In the genomic region with DNA sequence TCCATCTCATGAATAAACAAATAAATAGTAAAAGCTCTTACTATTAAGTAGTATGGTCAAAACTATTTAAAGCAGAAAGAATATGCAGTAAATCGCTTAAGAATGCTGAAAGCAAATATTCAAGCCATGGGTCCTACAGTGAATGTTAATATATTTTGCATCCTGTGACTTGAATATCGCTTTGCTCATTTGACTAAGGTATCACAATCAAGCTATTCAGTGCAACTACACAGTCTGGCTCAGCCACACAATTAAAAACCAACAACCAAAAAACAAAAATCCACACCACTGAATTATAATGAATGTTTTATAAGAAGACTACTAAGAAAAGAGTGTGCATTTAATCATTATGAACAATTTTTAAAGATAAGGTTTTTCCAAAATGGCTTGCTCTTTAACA, we compare ENCODE assay signal across 15 cellular contexts. TPM values are rescaled to one million over a fixed set of nuclear protein-coding genes. Genes with fewer than 3 reads are reported as not detected.
DNase-seq lines count a peak whose midpoint lies in the region; ATAC-seq and TF ChIP-seq lines count a peak whose summit lies in the region.
"Had no signal": no experiment of that assay in that cellular context is flagged by ENCODE, and none has a peak within 500 bp of the region (broad histone marks: within the 10 kb centered on the region; RNA-seq: fewer than 3 reads in every experiment).

No MANE protein-coding gene starts in this region.

- H3K9me3 Mint-ChIP-seq in chondrocyte (ENCODE audit: low read depth), result no peaks in the 10 kb centered on the region
- H3K9me3 Mint-ChIP-seq: CD8-positive, alpha-beta memory T cell had no signal

- no peak for TF ChIP-seq EP300 in ovary (IDR thresholded peaks at IDR 0.05)

- no peak overlapping the region for H3K4me3 Mint-ChIP-seq in chondrocyte (ENCODE audit: unreplicated experiment)
- H3K4me3 Mint-ChIP-seq: CD8-positive, alpha-beta memory T cell had no signal

- H3K9me3 ChIP-seq in ovary, result no peaks in the 10 kb centered on the region
- H3K9me3 ChIP-seq: BE2C had no signal

- TF ChIP-seq CTCF in chondrocyte (IDR thresholded peaks at IDR 0.05) (no peak), ovary (IDR thresholded peaks at IDR 0.05) (no peak)

- H3K4me1 Mint-ChIP-seq in chondrocyte (ENCODE audit: low read depth), result peaks cover 12% of the 10 kb centered on the region

- no peak for ATAC-seq in HG03039 (IDR thresholded peaks at IDR 0.05; ENCODE audit: unreplicated experiment)
- ATAC-seq: Panc1 had no signal

- peak overlapping the region; percentile 36 for H3K27ac Mint-ChIP-seq in chondrocyte (ENCODE audit: unreplicated experiment)

- H3K27me3 Mint-ChIP-seq in chondrocyte (ENCODE audit: low read depth), result no peaks in the 10 kb centered on the region
- H3K27me3 Mint-ChIP-seq: CD8-positive, alpha-beta memory T cell had no signal

- H3K4me3 ChIP-seq in ovary, result no peak overlapping the region

- H3K36me3 Mint-ChIP-seq in chondrocyte (ENCODE audit: low read depth), result peaks cover 10% of the 10 kb centered on the region

- 47 to 56% (median 50%) methylated on average over 2 of the region's 2 CpGs for WGBS in ovary, 3 donors

- peaks cover 4% of the 10 kb centered on the region for H3K4me1 ChIP-seq in ovary (ENCODE audit: insufficient read depth)
- H3K4me1 ChIP-seq: BE2C had no signal

- intact Hi-C loops in ovary (cut with DNase I), result no loop called here

- no peak for TF ChIP-seq POLR2A in ovary (IDR thresholded peaks at IDR 0.05)

- H3K36me3 ChIP-seq in ovary, result no peaks in the 10 kb centered on the region

- DNase-seq in COLO829 (ENCODE audit: low spot score) (peak; percentile 52), NCI-H526 (lab: John Stamatoyannopoulos, UW) (peak; percentile 91 to 92), chondrocyte (ENCODE audit: low spot score) (no peak), pons (ENCODE audit: low spot score) (peak; percentile 65), SW480 (ENCODE audit: low spot score) (no peak), ovary (no peak)
- DNase-seq: BE2C; CD8-positive, alpha-beta memory T cell; DND-41; GOT3; NCI-H1436 treated with DMSO at 0.1 percent for 48 hours; NCI-H2081; NCI-H82 had no signal

- H3K27ac ChIP-seq in ovary, result no peak overlapping the region

- no peaks in the 10 kb centered on the region for H3K27me3 ChIP-seq in ovary
- H3K27me3 ChIP-seq: BE2C had no signal

RNA-seq across cellular contexts. Expression of gene RAB6A, which starts 45.3 kb away (rescaled TPM):
- 173 to 188 TPM (median 185 TPM) in 3 replicates for total RNA-seq in chondrocyte
- total RNA-seq in ovary, result 100 to 1,000 TPM in 5 of 7 donors, 10 to 100 TPM in 2; 96.5 to 128 (median 102) TPM
- 100 to 1,000 TPM in 1 of 2 donors, 10 to 100 TPM in 1; 55.9 to 127 TPM for polyA plus RNA-seq in ovary

Comparison
In these comparisons a context has a peak if more than half of its experiments do, and no peak if none do; other contexts are left out.
1. DNase-seq: peak in COLO829 (single experiment), NCI-H526 (2 of 2) and pons (single experiment); none in chondrocyte (single experiment), SW480 (single experiment) and ovary (0 of 5).